ENCODE assay signal across 22 cellular contexts in the genomic region with DNA sequence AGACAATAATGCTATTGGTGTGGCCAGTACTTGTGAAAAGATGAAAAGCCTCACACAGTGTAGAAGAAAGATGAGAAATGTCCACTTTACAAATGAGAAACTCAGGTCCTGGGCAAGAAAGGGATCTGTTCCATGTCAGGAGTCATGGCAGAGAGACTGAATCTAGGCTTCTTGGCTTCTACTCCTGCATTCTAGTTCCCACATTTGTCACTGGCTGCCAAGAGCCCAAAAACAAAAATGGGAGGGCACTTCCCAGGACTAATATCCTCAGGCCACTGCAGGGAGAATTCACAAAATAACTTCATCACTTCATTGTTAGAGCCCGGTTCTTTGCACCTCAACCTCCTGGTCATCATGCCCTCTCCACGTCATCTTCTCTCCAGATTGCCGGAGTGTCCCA.
DNase-seq lines count a peak whose midpoint lies in the region; ATAC-seq and TF ChIP-seq lines count a peak whose summit lies in the region.
"Had no signal": no experiment of that assay in that cellular context is flagged by ENCODE, and none has a peak within 500 bp of the region (broad histone marks: within the 10 kb centered on the region; RNA-seq: fewer than 3 reads in every experiment).

No MANE protein-coding gene starts in this region.

- H3K4me3 ChIP-seq in left ventricle myocardium inferior: no peak overlapping the region
- H3K4me3 ChIP-seq in right atrium auricular region: no peak overlapping the region
- H3K4me3 ChIP-seq in fibroblast of the aortic adventitia (ENCODE audit: low read depth, low read length): no peak overlapping the region
- H3K4me3 ChIP-seq: A549; BLaER1 treated with 17β-estradiol and CSF1 and Interleukin-3, amounts not matched to agents 10 nM and 100 nM; GM12878 had no signal

- H3K27ac ChIP-seq in left ventricle myocardium inferior (replicated peaks) (no peak overlapping the region), right atrium auricular region (no peak overlapping the region)
- H3K27ac ChIP-seq: 22Rv1; A549; BLaER1 treated with 17β-estradiol and CSF1 and Interleukin-3, amounts not matched to agents 10 nM and 100 nM; C4-2B had no signal

- DNase-seq in Right ventricle myocardium inferior (ENCODE audit: missing footprints) (no peak), left ventricle myocardium inferior (no peak), left ventricle myocardium superior (no peak), right atrium auricular region (ENCODE audit: low spot score) (no peak), fibroblast of the aortic adventitia (ENCODE audit: low read depth) (peak; percentile 11)
- DNase-seq: AML-193; CD4-positive, alpha-beta T cell; CD8-positive, alpha-beta T cell; COR-L47; DMS 273 treated with DMSO at 0.1 percent for 48 hours; DMS153; DMS53; DMS79; DND-41; EL; GDM1 had no signal

- TF ChIP-seq CTCF in left ventricle myocardium inferior (IDR thresholded peaks at IDR 0.05; ENCODE audit: borderline replicate concordance): no peak
- TF ChIP-seq CTCF in right atrium auricular region (IDR thresholded peaks at IDR 0.05): no peak
- TF ChIP-seq CTCF in fibroblast of the aortic adventitia (IDR thresholded peaks at IDR 0.05; ENCODE audit: insufficient read depth, low read length): no peak

- no peaks in the 10 kb centered on the region for H3K9me3 ChIP-seq in left ventricle myocardium inferior (replicated peaks)
- no peaks in the 10 kb centered on the region for H3K9me3 ChIP-seq in right atrium auricular region
- H3K9me3 ChIP-seq: A549; BLaER1 treated with 17β-estradiol and CSF1 and Interleukin-3, amounts not matched to agents 10 nM and 100 nM had no signal

- ATAC-seq in Right ventricle myocardium inferior (peak; percentile 42), left ventricle myocardium superior (peak; percentile 62), HG03135 (IDR thresholded peaks at IDR 0.05; ENCODE audit: unreplicated experiment) (no peak)
- ATAC-seq: A549; CD8-positive, alpha-beta T cell; GM12878 had no signal

- intact Hi-C loops in Right ventricle myocardium inferior (cut with DNase I) (no loop called here), left ventricle myocardium inferior (cut with micrococcal nuclease) (no loop called here), left ventricle myocardium superior (cut with micrococcal nuclease) (no loop called here)

- H3K27me3 ChIP-seq in left ventricle myocardium inferior (ENCODE audit: low read depth): no peaks in the 10 kb centered on the region
- no peaks in the 10 kb centered on the region for H3K27me3 ChIP-seq in right atrium auricular region
- H3K27me3 ChIP-seq: BLaER1 treated with 17β-estradiol and CSF1 and Interleukin-3, amounts not matched to agents 10 nM and 100 nM had no signal

- H3K4me1 ChIP-seq in left ventricle myocardium inferior (peaks cover 7% of the 10 kb centered on the region), right atrium auricular region (no peaks in the 10 kb centered on the region)
- H3K4me1 ChIP-seq: A549; BLaER1 treated with 17β-estradiol and CSF1 and Interleukin-3, amounts not matched to agents 10 nM and 100 nM had no signal

- H3K36me3 ChIP-seq in left ventricle myocardium inferior (no peaks in the 10 kb centered on the region), right atrium auricular region (no peaks in the 10 kb centered on the region)
- H3K36me3 ChIP-seq: BLaER1 treated with 17β-estradiol and CSF1 and Interleukin-3, amounts not matched to agents 10 nM and 100 nM had no signal
